Comparison of ENCODE assay signal across 7 cellular contexts in genomic region chr17:28327031-28327607, GRCh38. TPM values are rescaled to one million over a fixed set of nuclear protein-coding genes. Genes with fewer than 3 reads are reported as not detected.
A peak's percentile ranks its signal among the peaks of the same experiment; 100 is the strongest.
DNase-seq lines count a peak whose midpoint lies in the region; ATAC-seq and TF ChIP-seq lines count a peak whose summit lies in the region.
"Had no signal": no experiment of that assay in that cellular context is flagged by ENCODE, and none has a peak within 500 bp of the region (broad histone marks: within the 10 kb centered on the region; RNA-seq: fewer than 3 reads in every experiment).

No MANE protein-coding gene starts in this region.

- TF ChIP-seq CTCF in HCT116 (IDR thresholded peaks at IDR 0.05 in 2 of 3, conservative IDR thresholded peaks at IDR 0.05 in 1 of 3; ENCODE audit: borderline replicate concordance in 1 of 3, insufficient read depth in 1 of 3, low read depth in 2 of 3, low read length in 2 of 3) = no peak

- POLR2A ChIA-PET in HCT116 (lab: Charles Lee) = no interaction called here

- ATAC-seq in HCT116 (no peak), esophagus mucosa (peak; percentile 77)

- CTCF ChIA-PET in HCT116 (lab: Charles Lee) = no interaction called here

- H3K4me3 ChIP-seq in HCT116 (replicated peaks in 1 of 2; ENCODE audit: low read depth in 1 of 2, low read length in 2 of 2) = no peak overlapping the region

- no peaks in the 10 kb centered on the region for H3K9me3 ChIP-seq in HCT116 (ENCODE audit: control insufficient read depth in 1 of 2, insufficient read depth in 1 of 2, low read depth in 1 of 2, low read length in 2 of 2)

- peaks cover 14 to 26% of the 10 kb centered on the region in 2 experiments; a peak in 3 of 4 replicates for H3K36me3 ChIP-seq in HCT116 (ENCODE audit: control insufficient read depth in 1 of 2, insufficient read depth in 2 of 2, low read length in 2 of 2)

- BruUV-seq in HCT116 (replicated peaks; lab: Mats Ljungman, UMichigan) = TSS peak; percentile 5

- H4K20me1 ChIP-seq in HCT116 (ENCODE audit: insufficient read depth) = no peaks in the 10 kb centered on the region

- no peak overlapping the region for H3K9ac ChIP-seq in HCT116 (ENCODE audit: low read length)

- peaks cover 44% of the 10 kb centered on the region for H3K79me2 ChIP-seq in HCT116 (ENCODE audit: insufficient read depth, low read length)

- H3K4me1 ChIP-seq in HCT116 (ENCODE audit: control insufficient read depth in 1 of 2, insufficient read depth in 2 of 2, low read length in 2 of 2) = no peaks in the 10 kb centered on the region

- no peaks in the 10 kb centered on the region for H3K9me2 ChIP-seq in HCT116 (ENCODE audit: insufficient read depth)

- no peak overlapping the region for H3K27ac ChIP-seq in HCT116 (ENCODE audit: low read depth, low read length)

- TF ChIP-seq RAD21 in HCT116 (IDR thresholded peaks at IDR 0.05; ENCODE audit: low read depth) = no peak

- H3K4me2 ChIP-seq in HCT116 (ENCODE audit: low read length) = no peak overlapping the region

- RAD21 ChIA-PET in HCT116 (lab: Charles Lee; ENCODE audit: low non-redundant PET in 1 of 2, low total read pairs in 2 of 2, uncharacterized antibody in 2 of 2, unreplicated experiment in 2 of 2) = no interaction called here

- intact Hi-C loops in HCT116 (cut with micrococcal nuclease) = no loop called here

- H3K27me3 ChIP-seq in HCT116 (ENCODE audit: insufficient read depth, low read length) = no peaks in the 10 kb centered on the region

- H2AFZ ChIP-seq in HCT116 (ENCODE audit: low read depth, low read length, poor library complexity, severe bottlenecking) = no peak overlapping the region

- no peak for TF ChIP-seq POLR2A in HCT116 (IDR thresholded peaks at IDR 0.05; ENCODE audit: borderline replicate concordance, extremely low read depth, insufficient read depth, insufficient read length)

- no peak for DNase-seq in HCT116 (ENCODE audit: low read depth, low spot score)
- DNase-seq in NOMO-1 treated with dmso at 0.1 percent for 144 hours (lab: John Stamatoyannopoulos, UW; ENCODE audit: unreplicated experiment) = no peak
- DNase-seq in T-helper 9 cell = no peak
- DNase-seq: immature natural killer cell had no signal

TF ChIP-seq in HCT116, 20 proteins besides CTCF, POLR2A, EP300 and RAD21:
- no peak for TF ChIP-seq ZNF274 (IDR thresholded peaks at IDR 0.05; ENCODE audit: low read depth, low read length)
- no peak for TF ChIP-seq SP1 (IDR thresholded peaks at IDR 0.05; ENCODE audit: low read depth)
- no peak for TF ChIP-seq CBX3 (IDR thresholded peaks at IDR 0.05; ENCODE audit: low read depth)
- TF ChIP-seq EZH2 (IDR thresholded peaks at IDR 0.05) = no peak
- TF ChIP-seq, protein P1, sequence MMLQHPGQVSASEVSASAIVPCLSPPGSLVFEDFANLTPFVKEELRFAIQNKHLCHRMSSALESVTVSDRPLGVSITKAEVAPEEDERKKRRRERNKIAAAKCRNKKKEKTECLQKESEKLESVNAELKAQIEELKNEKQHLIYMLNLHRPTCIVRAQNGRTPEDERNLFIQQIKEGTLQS (IDR thresholded peaks at IDR 0.05) = no peak

RNA-seq across cellular contexts. Expression of gene TMEM97, which starts 8.1 kb away (rescaled TPM):
- total RNA-seq in HCT116 (2021; ENCODE audit: unreplicated experiment) (55.6 TPM), esophagus mucosa (28.4 TPM)
- 19.4 and 26.7 TPM in 2 replicates for polyA plus RNA-seq in HCT116 (2012)

RNA-seq across cellular contexts. Expression of gene IFT20, which starts 8.2 kb away (rescaled TPM):
- total RNA-seq in HCT116 (2021; ENCODE audit: unreplicated experiment) = 21.7 TPM
- polyA plus RNA-seq in HCT116 (2012) = 17.0 and 20.2 TPM in 2 replicates
- 14.0 TPM for total RNA-seq in esophagus mucosa

RNA-seq across cellular contexts. Expression of gene TNFAIP1, which starts 8.4 kb away (rescaled TPM):
- total RNA-seq in HCT116 (2021; ENCODE audit: unreplicated experiment) (33.4 TPM), esophagus mucosa (55.8 TPM)
- polyA plus RNA-seq in HCT116 (2012) = 22.7 and 29.0 TPM in 2 replicates

RNA-seq across cellular contexts. Expression of gene POLDIP2, which starts 30.2 kb away (rescaled TPM):
- 78.0 TPM for total RNA-seq in HCT116 (2021; ENCODE audit: unreplicated experiment)
- 58.6 and 65.7 TPM in 2 replicates for polyA plus RNA-seq in HCT116 (2012)
- 81.1 TPM for total RNA-seq in esophagus mucosa

RNA-seq across cellular contexts. Expression of gene SEBOX, which starts 37.9 kb away (rescaled TPM):
- total RNA-seq in HCT116 (2021; ENCODE audit: unreplicated experiment) (not detected), esophagus mucosa (not detected)
- polyA plus RNA-seq in HCT116 (2012) = not detected in 2 replicates
- total RNA-seq: aorta, HT1080 had no signal
- polyA plus RNA-seq: aorta, immature natural killer cell had no signal
